ENCODE assay signal across 1 cellular context in genomic region chr12:82663893-82664292, GRCh38.
TF ChIP-seq lines count a peak whose summit lies in the region.

No MANE protein-coding gene starts in this region.

TF ChIP-seq in GM23338, 12 proteins besides CTCF, POLR2A, EP300 and RAD21 (continued from another document):
- TF ChIP-seq REST (IDR thresholded peaks at IDR 0.05; ENCODE audit: unreplicated experiment) (no peak), EZH2 (IDR thresholded peaks at IDR 0.05; ENCODE audit: low read depth, unreplicated experiment) (no peak), JUNB (IDR thresholded peaks at IDR 0.05; ENCODE audit: unreplicated experiment) (no peak), CREB1 (CRISPR knock-in tag; IDR thresholded peaks at IDR 0.05; ENCODE audit: low read depth) (no peak), ZNF331 (CRISPR knock-in tag; IDR thresholded peaks at IDR 0.05; ENCODE audit: low read depth) (no peak), ZNF114 (CRISPR knock-in tag; IDR thresholded peaks at IDR 0.05) (no peak), POLR2AphosphoS5 (IDR thresholded peaks at IDR 0.05; ENCODE audit: low read depth) (no peak), ZNF462 (CRISPR knock-in tag; IDR thresholded peaks at IDR 0.05) (no peak)
TF ChIP-seq in GM23338: peak in this region for 0.
